Comparison of ENCODE assay signal across 8 cellular contexts in the genomic region with DNA sequence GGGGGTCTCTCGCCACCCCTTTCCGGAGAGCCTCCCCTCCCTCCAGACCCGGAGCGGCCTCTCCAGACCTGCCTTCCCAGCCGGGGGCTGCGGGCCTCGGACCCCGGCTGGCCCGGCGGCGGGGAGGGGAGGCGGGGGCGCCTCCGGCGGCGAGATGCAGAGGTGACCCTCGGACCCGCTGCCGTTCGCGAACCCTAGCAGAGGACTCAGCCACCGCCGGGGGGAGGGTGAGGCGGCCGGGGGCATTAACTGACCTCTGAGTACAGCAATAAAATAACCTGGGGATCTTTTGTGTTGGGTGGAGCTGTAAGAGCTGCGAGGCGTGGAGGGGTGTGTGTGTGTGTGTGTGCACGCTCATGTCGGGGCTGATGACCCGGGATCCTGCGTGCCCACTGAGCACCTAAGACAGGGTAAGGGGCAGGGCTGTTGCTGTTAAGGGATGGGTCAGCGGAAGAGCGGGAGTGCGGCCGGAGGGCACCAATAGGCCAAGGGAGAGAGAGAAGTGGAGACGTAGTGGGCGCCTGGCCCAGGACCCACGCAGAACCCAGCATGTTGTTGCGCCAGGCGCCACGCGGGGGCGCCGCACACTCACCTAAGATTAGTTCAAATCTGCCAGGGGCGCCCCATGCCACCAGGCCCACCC. TPM values are rescaled to one million over a fixed set of nuclear protein-coding genes. Genes with fewer than 3 reads are reported as not detected.
DNase-seq lines count a peak whose midpoint lies in the region; ATAC-seq and TF ChIP-seq lines count a peak whose summit lies in the region.

No MANE protein-coding gene starts in this region.

- H3K4me1 Mint-ChIP-seq in mesothelial cell of epicardium, result peaks cover 8% of the 10 kb centered on the region
- H3K4me1 Mint-ChIP-seq in stimulated activated effector memory CD8-positive, alpha-beta T cell treated with anti-CD3 and anti-CD28 coated beads, Interleukin-12 subunit alpha, Interleukin-12 subunit beta, amount 100 ng/mL, for 72 hours, result peaks cover 12% of the 10 kb centered on the region

- peak overlapping the region; percentile 51 for H3K4me3 ChIP-seq in effector memory CD4-positive, alpha-beta T cell (ENCODE audit: insufficient read depth, low read depth, low read length, poor library complexity, severe bottlenecking)

- H3K36me3 ChIP-seq in effector memory CD4-positive, alpha-beta T cell (ENCODE audit: control insufficient read depth, insufficient read depth, low read length), result no peaks in the 10 kb centered on the region

- no peaks in the 10 kb centered on the region for H3K36me3 Mint-ChIP-seq in mesothelial cell of epicardium
- no peaks in the 10 kb centered on the region for H3K36me3 Mint-ChIP-seq in stimulated activated effector memory CD8-positive, alpha-beta T cell treated with anti-CD3 and anti-CD28 coated beads, Interleukin-12 subunit alpha, Interleukin-12 subunit beta, amount 100 ng/mL, for 72 hours

- H3K9me3 ChIP-seq in effector memory CD4-positive, alpha-beta T cell (ENCODE audit: control insufficient read depth, low read length), result no peaks in the 10 kb centered on the region

- H3K27ac ChIP-seq in effector memory CD4-positive, alpha-beta T cell (ENCODE audit: insufficient read depth, low read length, poor library complexity, severe bottlenecking), result no peak overlapping the region

- ATAC-seq in stimulated activated effector memory CD8-positive, alpha-beta T cell treated with anti-CD3 and anti-CD28 coated beads, Interleukin-12 subunit alpha, Interleukin-12 subunit beta, amount 100 ng/mL, for 72 hours, result peak; percentile 66
- ATAC-seq in GM19324 (IDR thresholded peaks at IDR 0.05; ENCODE audit: low FRiP score, unreplicated experiment), result no peak

- no peaks in the 10 kb centered on the region for H3K9me3 Mint-ChIP-seq in mesothelial cell of epicardium
- no peaks in the 10 kb centered on the region for H3K9me3 Mint-ChIP-seq in stimulated activated effector memory CD8-positive, alpha-beta T cell treated with anti-CD3 and anti-CD28 coated beads, Interleukin-12 subunit alpha, Interleukin-12 subunit beta, amount 100 ng/mL, for 72 hours

- peaks cover 87% of the 10 kb centered on the region for H3K27me3 Mint-ChIP-seq in mesothelial cell of epicardium (ENCODE audit: low read depth)

- DNase-seq in GDM1 (lab: John Stamatoyannopoulos, UW) (peak; percentile 35), NCI-H1105 treated with DMSO at 0.1 percent for 48 hours (lab: John Stamatoyannopoulos, UW) (peak; percentile 27), mesothelial cell of epicardium (ENCODE audit: low spot score in 2 of 2, unreplicated experiment in 2 of 2) (peak in 1 of 2 experiments; percentile 70), NCI-H1436 treated with DMSO at 0.1 percent for 48 hours (lab: John Stamatoyannopoulos, UW) (no peak)
- peak; percentile 40 to 64 for DNase-seq in activated CD8-positive, alpha-beta memory T cell treated with anti-CD3 and anti-CD28 coated beads for 1 hour (ENCODE audit: extremely low read depth in 1 of 2, low read depth in 1 of 2)
- peak; percentile 25 to 45 (median 39) for DNase-seq in effector memory CD4-positive, alpha-beta T cell
- peak; percentile 58 to 77 for DNase-seq in stimulated activated effector memory CD8-positive, alpha-beta T cell treated with anti-CD3 and anti-CD28 coated beads, Interleukin-12 subunit alpha, Interleukin-12 subunit beta, amount 100 ng/mL, for 72 hours (ENCODE audit: low spot score in 2 of 2)

- peaks cover 23% of the 10 kb centered on the region for H3K4me1 ChIP-seq in effector memory CD4-positive, alpha-beta T cell (ENCODE audit: control insufficient read depth, insufficient read depth, low read length, poor library complexity, severe bottlenecking)

- H3K27me3 ChIP-seq in effector memory CD4-positive, alpha-beta T cell (replicated peaks; ENCODE audit: control insufficient read depth, insufficient read depth, low read length, poor library complexity, severe bottlenecking), result peaks cover 36% of the 10 kb centered on the region

- no peak overlapping the region for H3K27ac Mint-ChIP-seq in mesothelial cell of epicardium
- no peak overlapping the region for H3K27ac Mint-ChIP-seq in stimulated activated effector memory CD8-positive, alpha-beta T cell treated with anti-CD3 and anti-CD28 coated beads, Interleukin-12 subunit alpha, Interleukin-12 subunit beta, amount 100 ng/mL, for 72 hours

- peak overlapping the region; percentile 59 for H3K4me3 Mint-ChIP-seq in mesothelial cell of epicardium
- peak overlapping the region; percentile 68 for H3K4me3 Mint-ChIP-seq in stimulated activated effector memory CD8-positive, alpha-beta T cell treated with anti-CD3 and anti-CD28 coated beads, Interleukin-12 subunit alpha, Interleukin-12 subunit beta, amount 100 ng/mL, for 72 hours

- TF ChIP-seq CTCF in mesothelial cell of epicardium (IDR thresholded peaks at IDR 0.05; ENCODE audit: unreplicated experiment), result peak; percentile 79

RNA-seq across cellular contexts. Expression of a gene that starts 6.3 kb away (rescaled TPM):
- total RNA-seq in mesothelial cell of epicardium, result 0.76 to 1.2 TPM (median 1.2 TPM) in 3 replicates

RNA-seq across cellular contexts. Expression of a gene that starts 16.4 kb away (rescaled TPM):
- 0.54 to 0.85 TPM (median 0.78 TPM) in 3 replicates for total RNA-seq in mesothelial cell of epicardium

RNA-seq across cellular contexts. Expression of a gene that starts 24.3 kb away (rescaled TPM):
- total RNA-seq in mesothelial cell of epicardium, result 22.7 to 24.0 TPM (median 23.6 TPM) in 3 replicates

RNA-seq across cellular contexts. Expression of a gene that starts 34.0 kb away (rescaled TPM):
- total RNA-seq in mesothelial cell of epicardium, result 99.1 to 105 TPM (median 104 TPM) in 3 replicates

RNA-seq across cellular contexts. Expression of a gene that starts 46.0 kb away (rescaled TPM):
- total RNA-seq in mesothelial cell of epicardium, result not detected in 3 replicates
